ENCODE assay signal across 8 cellular contexts in the genomic region with DNA sequence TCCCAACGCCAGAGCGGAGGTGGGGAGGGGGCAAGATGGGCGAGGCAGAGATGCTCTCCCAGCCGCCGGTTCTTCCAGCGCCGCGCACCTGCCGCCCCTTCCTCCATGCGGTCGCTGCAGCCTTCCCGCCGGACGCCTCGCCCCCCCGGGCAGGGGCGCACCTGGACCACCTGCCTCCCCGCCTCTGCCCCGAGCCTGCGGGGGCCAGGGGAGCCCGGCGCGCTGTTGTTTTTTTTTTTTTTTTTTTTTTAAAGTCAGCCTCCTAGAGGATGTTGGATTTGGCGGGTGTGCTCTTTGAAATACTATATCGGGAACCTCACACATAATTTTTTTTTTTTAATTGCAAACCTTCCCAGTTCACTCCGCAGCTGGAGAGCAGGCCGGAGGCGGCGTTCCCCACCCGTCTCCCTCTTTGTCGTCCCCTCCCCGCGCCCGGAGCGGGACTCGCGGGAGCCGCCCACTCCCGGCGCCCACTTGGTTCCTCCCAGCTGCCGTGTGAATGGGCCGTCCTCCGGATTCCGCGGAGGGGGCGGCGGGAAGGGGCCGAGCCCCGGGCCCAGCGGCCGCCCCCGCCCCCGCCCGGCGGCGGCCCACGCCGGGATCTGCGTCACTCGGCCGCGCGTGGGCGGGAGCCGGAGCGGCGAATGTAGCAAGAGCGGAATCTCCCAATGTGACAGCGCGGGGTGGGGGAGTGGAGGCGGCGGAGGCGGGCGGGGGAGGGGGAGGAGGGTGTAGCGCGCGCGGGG.
DNase-seq lines count a peak whose midpoint lies in the region; ATAC-seq and TF ChIP-seq lines count a peak whose summit lies in the region.

No MANE protein-coding gene starts in this region.

- ATAC-seq in GM18868 (IDR thresholded peaks at IDR 0.05; ENCODE audit: unreplicated experiment) (peak; percentile 76), HG03103 (IDR thresholded peaks at IDR 0.05; ENCODE audit: low read depth, unreplicated experiment) (peak; percentile 61)
- ATAC-seq in activated CD4-positive, CD25-positive, alpha-beta regulatory T cell treated with anti-CD3 and anti-CD28 coated beads, Interleukin-2, amount 50 U/mL, for 24 hours = peak; percentile 65 to 66

- DNase-seq in AG04449 (ENCODE audit: low read depth, low spot score) = peak; percentile 23
- DNase-seq in NCI-H2171 treated with DMSO at 0.1 percent for 48 hours (lab: John Stamatoyannopoulos, UW) = peak; percentile 87
- peak; percentile 73 for DNase-seq in cerebellar cortex (ENCODE audit: low spot score)
- DNase-seq in kidney glomerular epithelial cell (lab: John Stamatoyannopoulos, UW) = peak; percentile 62
- DNase-seq in stimulated activated CD4-positive, alpha-beta T cell treated with anti-CD3 and anti-CD28 coated beads, Interleukin-15, amount 100 ng/mL, for 24 hours = peak; percentile 88

- CTCF ChIA-PET in AG04449 (lab: Yijun Ruan, JAX) = no interaction called here

- TF ChIP-seq CTCF in AG04449 (IDR thresholded peaks at IDR 0.05; ENCODE audit: insufficient read depth, low read length, missing control alignments) = no peak

- H3K4me3 ChIP-seq in AG04449 (ENCODE audit: low read depth, low read length) = peak overlapping the region; percentile 83

- POLR2A ChIA-PET in AG04449 (lab: Yijun Ruan, JAX) = interaction anchor here (0.9 kb wide), 1 partner anchor 12 kb away, joined by 3 read pairs; no protein-coding TSS in a partner anchor

Comparison
In these comparisons a context has a peak if more than half of its experiments do, and no peak if none do; other contexts are left out.
1. Peak in every context shown above with its lines: DNase-seq, ATAC-seq and H3K4me3 ChIP-seq.
2. DNase-seq: peak in every context shown above with its lines; median percentile 88 in stimulated activated CD4-positive, alpha-beta T cell treated with anti-CD3 and anti-CD28 coated beads, Interleukin-15, amount 100 ng/mL, for 24 hours; 87 in NCI-H2171 treated with DMSO at 0.1 percent for 48 hours; 73 in cerebellar cortex; 62 in kidney glomerular epithelial cell; 23 in AG04449.